1 cellular context compared by ENCODE assay signal in the genomic region with DNA sequence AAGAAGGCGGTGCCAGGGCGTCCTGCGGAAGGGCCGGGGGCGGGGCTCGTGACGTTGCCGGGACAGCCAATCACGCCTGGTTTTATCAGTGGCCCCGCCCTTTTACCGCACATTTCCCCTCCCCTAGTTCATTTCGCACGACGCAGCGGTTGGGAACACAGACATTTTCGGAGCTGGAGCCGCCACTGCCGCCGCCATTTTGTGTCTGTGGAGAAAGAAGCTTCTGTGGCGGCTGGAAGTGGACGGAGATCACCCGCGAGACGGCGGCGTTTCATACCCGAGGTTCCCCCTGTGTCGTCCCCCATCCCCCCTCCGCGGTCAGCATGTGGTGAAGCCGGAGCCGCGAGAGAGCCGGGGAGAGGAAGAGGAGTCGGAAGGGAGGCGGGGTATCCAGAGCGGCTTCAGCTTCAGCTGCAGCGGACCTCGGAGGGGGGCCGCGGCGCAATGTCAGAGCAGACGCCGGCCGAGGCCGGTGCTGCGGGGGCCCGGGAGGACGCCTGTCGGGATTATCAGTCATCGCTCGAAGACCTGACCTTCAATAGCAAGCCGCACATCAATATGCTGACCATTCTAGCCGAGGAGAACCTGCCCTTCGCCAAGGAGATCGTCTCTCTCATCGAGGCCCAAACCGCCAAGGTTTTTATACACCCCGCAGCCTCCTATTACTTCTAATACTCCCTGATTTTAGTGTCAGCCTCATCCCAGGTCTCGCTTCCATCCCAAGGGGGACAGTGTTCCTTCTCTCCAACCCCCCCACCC.
A peak's percentile ranks its signal among the peaks of the same experiment; 100 is the strongest.
TF ChIP-seq lines count a peak whose summit lies in the region.

A gene with protein sequence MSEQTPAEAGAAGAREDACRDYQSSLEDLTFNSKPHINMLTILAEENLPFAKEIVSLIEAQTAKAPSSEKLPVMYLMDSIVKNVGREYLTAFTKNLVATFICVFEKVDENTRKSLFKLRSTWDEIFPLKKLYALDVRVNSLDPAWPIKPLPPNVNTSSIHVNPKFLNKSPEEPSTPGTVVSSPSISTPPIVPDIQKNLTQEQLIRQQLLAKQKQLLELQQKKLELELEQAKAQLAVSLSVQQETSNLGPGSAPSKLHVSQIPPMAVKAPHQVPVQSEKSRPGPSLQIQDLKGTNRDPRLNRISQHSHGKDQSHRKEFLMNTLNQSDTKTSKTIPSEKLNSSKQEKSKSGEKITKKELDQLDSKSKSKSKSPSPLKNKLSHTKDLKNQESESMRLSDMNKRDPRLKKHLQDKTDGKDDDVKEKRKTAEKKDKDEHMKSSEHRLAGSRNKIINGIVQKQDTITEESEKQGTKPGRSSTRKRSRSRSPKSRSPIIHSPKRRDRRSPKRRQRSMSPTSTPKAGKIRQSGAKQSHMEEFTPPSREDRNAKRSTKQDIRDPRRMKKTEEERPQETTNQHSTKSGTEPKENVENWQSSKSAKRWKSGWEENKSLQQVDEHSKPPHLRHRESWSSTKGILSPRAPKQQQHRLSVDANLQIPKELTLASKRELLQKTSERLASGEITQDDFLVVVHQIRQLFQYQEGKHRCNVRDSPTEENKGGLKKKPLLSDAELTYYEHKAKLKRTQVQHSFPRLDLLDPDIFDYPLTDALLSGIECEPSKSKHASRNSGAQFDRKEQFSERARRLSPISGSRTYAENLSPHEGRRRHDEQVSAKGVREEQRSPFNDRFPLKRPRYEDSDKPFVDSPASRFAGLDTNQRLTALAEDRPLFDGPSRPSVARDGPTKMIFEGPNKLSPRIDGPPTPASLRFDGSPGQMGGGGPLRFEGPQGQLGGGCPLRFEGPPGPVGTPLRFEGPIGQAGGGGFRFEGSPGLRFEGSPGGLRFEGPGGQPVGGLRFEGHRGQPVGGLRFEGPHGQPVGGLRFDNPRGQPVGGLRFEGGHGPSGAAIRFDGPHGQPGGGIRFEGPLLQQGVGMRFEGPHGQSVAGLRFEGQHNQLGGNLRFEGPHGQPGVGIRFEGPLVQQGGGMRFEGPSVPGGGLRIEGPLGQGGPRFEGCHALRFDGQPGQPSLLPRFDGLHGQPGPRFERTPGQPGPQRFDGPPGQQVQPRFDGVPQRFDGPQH (N-terminal part only) (plus strand): TSS at position 136 of the 759 bp plus-strand sequence. CDS start 309 bp downstream, at position 445.

TF ChIP-seq in HepG2, 621 proteins besides CTCF, POLR2A, EP300 and RAD21 (continued from another document):
- TF ChIP-seq, protein P1, sequence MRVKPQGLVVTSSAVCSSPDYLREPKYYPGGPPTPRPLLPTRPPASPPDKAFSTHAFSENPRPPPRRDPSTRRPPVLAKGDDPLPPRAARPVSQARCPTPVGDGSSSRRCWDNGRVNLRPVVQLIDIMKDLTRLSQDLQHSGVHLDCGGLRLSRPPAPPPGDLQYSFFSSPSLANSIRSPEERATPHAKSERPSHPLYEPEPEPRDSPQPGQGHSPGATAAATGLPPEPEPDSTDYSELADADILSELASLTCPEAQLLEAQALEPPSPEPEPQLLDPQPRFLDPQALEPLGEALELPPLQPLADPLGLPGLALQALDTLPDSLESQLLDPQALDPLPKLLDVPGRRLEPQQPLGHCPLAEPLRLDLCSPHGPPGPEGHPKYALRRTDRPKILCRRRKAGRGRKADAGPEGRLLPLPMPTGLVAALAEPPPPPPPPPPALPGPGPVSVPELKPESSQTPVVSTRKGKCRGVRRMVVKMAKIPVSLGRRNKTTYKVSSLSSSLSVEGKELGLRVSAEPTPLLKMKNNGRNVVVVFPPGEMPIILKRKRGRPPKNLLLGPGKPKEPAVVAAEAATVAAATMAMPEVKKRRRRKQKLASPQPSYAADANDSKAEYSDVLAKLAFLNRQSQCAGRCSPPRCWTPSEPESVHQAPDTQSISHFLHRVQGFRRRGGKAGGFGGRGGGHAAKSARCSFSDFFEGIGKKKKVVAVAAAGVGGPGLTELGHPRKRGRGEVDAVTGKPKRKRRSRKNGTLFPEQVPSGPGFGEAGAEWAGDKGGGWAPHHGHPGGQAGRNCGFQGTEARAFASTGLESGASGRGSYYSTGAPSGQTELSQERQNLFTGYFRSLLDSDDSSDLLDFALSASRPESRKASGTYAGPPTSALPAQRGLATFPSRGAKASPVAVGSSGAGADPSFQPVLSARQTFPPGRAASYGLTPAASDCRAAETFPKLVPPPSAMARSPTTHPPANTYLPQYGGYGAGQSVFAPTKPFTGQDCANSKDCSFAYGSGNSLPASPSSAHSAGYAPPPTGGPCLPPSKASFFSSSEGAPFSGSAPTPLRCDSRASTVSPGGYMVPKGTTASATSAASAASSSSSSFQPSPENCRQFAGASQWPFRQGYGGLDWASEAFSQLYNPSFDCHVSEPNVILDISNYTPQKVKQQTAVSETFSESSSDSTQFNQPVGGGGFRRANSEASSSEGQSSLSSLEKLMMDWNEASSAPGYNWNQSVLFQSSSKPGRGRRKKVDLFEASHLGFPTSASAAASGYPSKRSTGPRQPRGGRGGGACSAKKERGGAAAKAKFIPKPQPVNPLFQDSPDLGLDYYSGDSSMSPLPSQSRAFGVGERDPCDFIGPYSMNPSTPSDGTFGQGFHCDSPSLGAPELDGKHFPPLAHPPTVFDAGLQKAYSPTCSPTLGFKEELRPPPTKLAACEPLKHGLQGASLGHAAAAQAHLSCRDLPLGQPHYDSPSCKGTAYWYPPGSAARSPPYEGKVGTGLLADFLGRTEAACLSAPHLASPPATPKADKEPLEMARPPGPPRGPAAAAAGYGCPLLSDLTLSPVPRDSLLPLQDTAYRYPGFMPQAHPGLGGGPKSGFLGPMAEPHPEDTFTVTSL (CRISPR knock-in tag; IDR thresholded peaks at IDR 0.05; ENCODE audit: borderline replicate concordance), result peak; percentile 41; the same call in 1 of the 2 replicates
- TF ChIP-seq FOXJ3 (CRISPR knock-in tag; IDR thresholded peaks at IDR 0.05; ENCODE audit: borderline replicate concordance), result no peak
- peak; percentile 51; the same call in 1 of the 2 replicates for TF ChIP-seq ZNF768 (CRISPR knock-in tag; IDR thresholded peaks at IDR 0.05)
- peak; percentile 65; the same call in 1 of the 2 replicates for TF ChIP-seq NFRKB (IDR thresholded peaks at IDR 0.05)
- peak; percentile 38 for TF ChIP-seq CBX1 (IDR thresholded peaks at IDR 0.05; ENCODE audit: low read depth)
- peak; percentile 23; the same call in 1 of the 2 replicates for TF ChIP-seq SIX1 (CRISPR knock-in tag; IDR thresholded peaks at IDR 0.05; ENCODE audit: borderline replicate concordance)
- TF ChIP-seq, protein P2, sequence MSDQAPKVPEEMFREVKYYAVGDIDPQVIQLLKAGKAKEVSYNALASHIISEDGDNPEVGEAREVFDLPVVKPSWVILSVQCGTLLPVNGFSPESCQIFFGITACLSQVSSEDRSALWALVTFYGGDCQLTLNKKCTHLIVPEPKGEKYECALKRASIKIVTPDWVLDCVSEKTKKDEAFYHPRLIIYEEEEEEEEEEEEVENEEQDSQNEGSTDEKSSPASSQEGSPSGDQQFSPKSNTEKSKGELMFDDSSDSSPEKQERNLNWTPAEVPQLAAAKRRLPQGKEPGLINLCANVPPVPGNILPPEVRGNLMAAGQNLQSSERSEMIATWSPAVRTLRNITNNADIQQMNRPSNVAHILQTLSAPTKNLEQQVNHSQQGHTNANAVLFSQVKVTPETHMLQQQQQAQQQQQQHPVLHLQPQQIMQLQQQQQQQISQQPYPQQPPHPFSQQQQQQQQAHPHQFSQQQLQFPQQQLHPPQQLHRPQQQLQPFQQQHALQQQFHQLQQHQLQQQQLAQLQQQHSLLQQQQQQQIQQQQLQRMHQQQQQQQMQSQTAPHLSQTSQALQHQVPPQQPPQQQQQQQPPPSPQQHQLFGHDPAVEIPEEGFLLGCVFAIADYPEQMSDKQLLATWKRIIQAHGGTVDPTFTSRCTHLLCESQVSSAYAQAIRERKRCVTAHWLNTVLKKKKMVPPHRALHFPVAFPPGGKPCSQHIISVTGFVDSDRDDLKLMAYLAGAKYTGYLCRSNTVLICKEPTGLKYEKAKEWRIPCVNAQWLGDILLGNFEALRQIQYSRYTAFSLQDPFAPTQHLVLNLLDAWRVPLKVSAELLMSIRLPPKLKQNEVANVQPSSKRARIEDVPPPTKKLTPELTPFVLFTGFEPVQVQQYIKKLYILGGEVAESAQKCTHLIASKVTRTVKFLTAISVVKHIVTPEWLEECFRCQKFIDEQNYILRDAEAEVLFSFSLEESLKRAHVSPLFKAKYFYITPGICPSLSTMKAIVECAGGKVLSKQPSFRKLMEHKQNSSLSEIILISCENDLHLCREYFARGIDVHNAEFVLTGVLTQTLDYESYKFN (CRISPR knock-in tag; conservative IDR thresholded peaks at IDR 0.05), result 0 out of 2 replicates have a peak, but pooled peaks have one; percentile 0
- TF ChIP-seq, protein P3, sequence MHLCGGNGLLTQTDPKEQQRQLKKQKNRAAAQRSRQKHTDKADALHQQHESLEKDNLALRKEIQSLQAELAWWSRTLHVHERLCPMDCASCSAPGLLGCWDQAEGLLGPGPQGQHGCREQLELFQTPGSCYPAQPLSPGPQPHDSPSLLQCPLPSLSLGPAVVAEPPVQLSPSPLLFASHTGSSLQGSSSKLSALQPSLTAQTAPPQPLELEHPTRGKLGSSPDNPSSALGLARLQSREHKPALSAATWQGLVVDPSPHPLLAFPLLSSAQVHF (CRISPR knock-in tag; IDR thresholded peaks at IDR 0.05), result peak; percentile 52; the same call in 1 of the 2 replicates
- TF ChIP-seq KMT2A (CRISPR knock-in tag; IDR thresholded peaks at IDR 0.05), result 0 out of 2 replicates have a peak, but pooled peaks have one; percentile 11
- 0 out of 2 replicates have a peak, but pooled peaks have one; percentile 2 for TF ChIP-seq HNF4A (CRISPR knock-in tag; IDR thresholded peaks at IDR 0.05)
- TF ChIP-seq, protein P4, sequence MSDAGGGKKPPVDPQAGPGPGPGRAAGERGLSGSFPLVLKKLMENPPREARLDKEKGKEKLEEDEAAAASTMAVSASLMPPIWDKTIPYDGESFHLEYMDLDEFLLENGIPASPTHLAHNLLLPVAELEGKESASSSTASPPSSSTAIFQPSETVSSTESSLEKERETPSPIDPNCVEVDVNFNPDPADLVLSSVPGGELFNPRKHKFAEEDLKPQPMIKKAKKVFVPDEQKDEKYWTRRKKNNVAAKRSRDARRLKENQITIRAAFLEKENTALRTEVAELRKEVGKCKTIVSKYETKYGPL (CRISPR knock-in tag; IDR thresholded peaks at IDR 0.05), result no peak; the same call in 1 of the 2 replicates
